8 cellular contexts compared by ENCODE assay signal in genomic region chr12:31728289-31728916, GRCh38. TPM values are rescaled to one million over a fixed set of nuclear protein-coding genes. Genes with fewer than 3 reads are reported as not detected.
DNase-seq lines count a peak whose midpoint lies in the region; FAIRE-seq and TF ChIP-seq lines count a peak whose summit lies in the region.

No MANE protein-coding gene starts in this region.

- H3K9me3 ChIP-seq in small intestine (ENCODE audit: control insufficient read depth, low read depth) = no peaks in the 10 kb centered on the region

- DNase-seq in Ammon's horn (ENCODE audit: low spot score) (peak; percentile 71), NCI-H2227 (lab: John Stamatoyannopoulos, UW; ENCODE audit: unreplicated experiment) (peak; percentile 67), astrocyte of the cerebellum (ENCODE audit: low read depth) (no peak), inferior parietal cortex (ENCODE audit: extremely low spot score) (peak; percentile 70), small intestine (peak; percentile 65), SKM-1 treated with dmso at 0.1 percent for 144 hours (lab: John Stamatoyannopoulos, UW; ENCODE audit: unreplicated experiment) (no peak), NCI-H1048 (lab: John Stamatoyannopoulos, UW) (no peak)

- H3K36me3 ChIP-seq in small intestine (ENCODE audit: control insufficient read depth in 2 of 2, insufficient read depth in 2 of 2, low read length in 2 of 2) = no peaks in the 10 kb centered on the region

- H3K4me1 ChIP-seq in small intestine (ENCODE audit: control insufficient read depth in 2 of 2, insufficient read depth in 1 of 2, low read depth in 1 of 2, low read length in 1 of 2) = peaks cover 2 to 5% of the 10 kb centered on the region in 2 donors

- 0 to 1% (median 1%) methylated on average over 19 to 22 of the region's 22 CpGs for WGBS in small intestine, 3 donors

- no peak for TF ChIP-seq CTCF in astrocyte of the cerebellum (IDR thresholded peaks at IDR 0.05; ENCODE audit: low read depth, low read length, missing control alignments)

- H3K27ac ChIP-seq in small intestine (ENCODE audit: low read depth in 1 of 2, low read length in 1 of 2) = peak overlapping the region; percentile 93 to 98

- FAIRE-seq in small intestine (lab: Jason Lieb, UNC) = no peak

- H3K27me3 ChIP-seq in small intestine (ENCODE audit: control insufficient read depth in 2 of 2, insufficient read depth in 2 of 2, low read length in 2 of 2) = no peaks in the 10 kb centered on the region

- in situ Hi-C loops in astrocyte of the cerebellum (cut with HindIII; ENCODE audit: low sequenced_read_pairs) = loop anchor here (5.0 kb wide), 1 partner anchor 76 kb away; no protein-coding TSS in a partner anchor

- H3K4me3 ChIP-seq in astrocyte of the cerebellum (ENCODE audit: low read depth, low read length) = peak overlapping the region; percentile 66
- H3K4me3 ChIP-seq in small intestine (ENCODE audit: low read depth in 1 of 2, low read length in 2 of 2) = peak overlapping the region; percentile 46 to 83

- TF ChIP-seq POLR2A in GM18526 (IDR thresholded peaks at IDR 0.05; ENCODE audit: extremely low read depth, insufficient read length) = peak; percentile 52

RNA-seq across cellular contexts. Expression of gene AMN1, which starts 0.4 kb away (rescaled TPM):
- polyA plus RNA-seq in small intestine = 1 to 10 TPM; 1.3 to 8.4 (median 3.2) TPM

Comparison
In these comparisons a context has a peak if more than half of its experiments do, and no peak if none do; other contexts are left out.
1. DNase-seq: peak in Ammon's horn (single experiment), NCI-H2227 (single experiment), inferior parietal cortex (single experiment) and small intestine (single experiment); none in astrocyte of the cerebellum (single experiment), SKM-1 treated with dmso at 0.1 percent for 144 hours (single experiment) and NCI-H1048 (single experiment).